ENCODE assay signal across 11 cellular contexts in the genomic region with DNA sequence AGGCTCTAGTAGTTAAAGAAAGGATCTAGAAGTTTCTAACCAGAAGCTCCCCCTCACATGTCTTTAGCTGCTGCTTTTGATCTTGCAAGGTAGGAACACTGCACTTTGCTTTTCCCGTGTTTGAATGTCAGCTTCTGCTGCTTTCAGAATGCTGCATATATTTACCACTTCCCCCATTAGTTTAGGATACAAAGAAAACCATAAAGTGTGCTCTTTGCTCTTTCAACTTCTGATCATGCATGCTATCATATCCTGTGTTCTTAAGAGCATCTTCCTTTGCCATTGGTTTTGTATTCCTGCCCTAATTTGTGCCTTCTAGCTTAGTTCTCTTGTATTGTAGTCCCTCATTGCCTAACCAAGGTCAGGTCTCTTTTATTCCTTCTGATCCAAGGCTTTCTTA. TPM values are rescaled to one million over a fixed set of nuclear protein-coding genes. Genes with fewer than 3 reads are reported as not detected.
A peak's percentile ranks its signal among the peaks of the same experiment; 100 is the strongest.
DNase-seq lines count a peak whose midpoint lies in the region; ATAC-seq, FAIRE-seq and TF ChIP-seq lines count a peak whose summit lies in the region.
"Had no signal": no experiment of that assay in that cellular context is flagged by ENCODE, and none has a peak within 500 bp of the region (broad histone marks: within the 10 kb centered on the region; RNA-seq: fewer than 3 reads in every experiment).

No MANE protein-coding gene starts in this region.

- H3K36me3 Mint-ChIP-seq in activated T-cell treated with anti-CD3 and anti-CD28 coated beads, Interleukin-2, amount 50 U/mL, for 24 hours (ENCODE audit: low read depth): peaks cover 72% of the 10 kb centered on the region
- H3K36me3 Mint-ChIP-seq in activated naive CD4-positive, alpha-beta T cell treated with anti-CD3 and anti-CD28 coated beads, Interleukin-2, amount 50 U/mL, for 72 hours: peaks cover 13 to 21% of the 10 kb centered on the region in 2 donors

- H2BK12ac ChIP-seq in mesenchymal stem cell (ENCODE audit: low read length in 2 of 2): no peak overlapping the region

- no peak overlapping the region for H2BK15ac ChIP-seq in mesenchymal stem cell (ENCODE audit: low read depth, poor library complexity, severe bottlenecking)

- H3K14ac ChIP-seq in mesenchymal stem cell (ENCODE audit: low read length in 2 of 2): no peak overlapping the region

- H3K27ac Mint-ChIP-seq in activated T-cell treated with anti-CD3 and anti-CD28 coated beads, Interleukin-2, amount 50 U/mL, for 24 hours: peak overlapping the region; percentile 77
- peak overlapping the region; percentile 24 to 90 for H3K27ac Mint-ChIP-seq in activated naive CD4-positive, alpha-beta T cell treated with anti-CD3 and anti-CD28 coated beads, Interleukin-2, amount 50 U/mL, for 72 hours
- H3K27ac Mint-ChIP-seq: neural progenitor cell had no signal

- no peaks in the 10 kb centered on the region for H3K27me3 Mint-ChIP-seq in activated T-cell treated with anti-CD3 and anti-CD28 coated beads, Interleukin-2, amount 50 U/mL, for 24 hours

- FAIRE-seq in pancreas (lab: Jason Lieb, UNC): no peak

- no peak overlapping the region for H2BK5ac ChIP-seq in mesenchymal stem cell (ENCODE audit: low read depth, low read length, poor library complexity, severe bottlenecking)

- H3K9ac ChIP-seq in mesenchymal stem cell (ENCODE audit: low read length): no peak overlapping the region
- H3K9ac ChIP-seq: neural progenitor cell had no signal

- no peak for TF ChIP-seq CTCF in pancreas (IDR thresholded peaks at IDR 0.05)

- H2AK5ac ChIP-seq in mesenchymal stem cell (ENCODE audit: low read length, severe bottlenecking): no peak overlapping the region

- H3K9me3 ChIP-seq in mesenchymal stem cell (ENCODE audit: control insufficient read depth, low read length) (no peaks in the 10 kb centered on the region), thymus (ENCODE audit: control insufficient read depth) (no peaks in the 10 kb centered on the region), pancreas (no peaks in the 10 kb centered on the region)

- H2AFZ ChIP-seq in mesenchymal stem cell (ENCODE audit: low read depth, low read length): no peak overlapping the region
- H2AFZ ChIP-seq: neural progenitor cell had no signal

- H3K36me3 ChIP-seq in mesenchymal stem cell (ENCODE audit: control insufficient read depth in 1 of 2, insufficient read depth in 2 of 2, low read depth in 1 of 2, low read length in 2 of 2) (peaks cover 18 to 53% of the 10 kb centered on the region in 2 experiments), thymus (ENCODE audit: control insufficient read depth, insufficient read depth) (peaks cover 15% of the 10 kb centered on the region), pancreas (peaks cover 0 to 9% (median 0%) of the 10 kb centered on the region in 3 donors)
- H3K36me3 ChIP-seq: neural progenitor cell had no signal

- peaks cover 27% of the 10 kb centered on the region for H3K79me1 ChIP-seq in mesenchymal stem cell (replicated peaks; ENCODE audit: low read length, poor library complexity, severe bottlenecking)

- no peak overlapping the region for H4K91ac ChIP-seq in mesenchymal stem cell (ENCODE audit: low read length)

- no peak overlapping the region for H3K4me2 ChIP-seq in mesenchymal stem cell (ENCODE audit: low read length, poor library complexity, severe bottlenecking)
- H3K4me2 ChIP-seq: neural progenitor cell had no signal

- H3K4me1 ChIP-seq in mesenchymal stem cell (ENCODE audit: control insufficient read depth, insufficient read depth, low read depth, low read length) (peaks cover 4% of the 10 kb centered on the region), thymus (ENCODE audit: control insufficient read depth, insufficient read depth, low read length) (peaks cover 19% of the 10 kb centered on the region), pancreas (peaks cover 13 to 34% (median 16%) of the 10 kb centered on the region in 3 donors)
- H3K4me1 ChIP-seq: neural progenitor cell had no signal

- no peak overlapping the region for H3K4ac ChIP-seq in mesenchymal stem cell (ENCODE audit: low read depth in 1 of 2, low read length in 2 of 2)

- H3K18ac ChIP-seq in mesenchymal stem cell (ENCODE audit: low read depth in 1 of 2, low read length in 2 of 2): no peak overlapping the region

- H3K4me3 Mint-ChIP-seq in activated T-cell treated with anti-CD3 and anti-CD28 coated beads, Interleukin-2, amount 50 U/mL, for 24 hours: peak overlapping the region; percentile 21
- H3K4me3 Mint-ChIP-seq: neural progenitor cell had no signal

- no peaks in the 10 kb centered on the region for H3K27me3 ChIP-seq in mesenchymal stem cell (ENCODE audit: control insufficient read depth in 1 of 2, insufficient read depth in 1 of 2, low read length in 2 of 2)
- H3K27me3 ChIP-seq in thymus (ENCODE audit: control insufficient read depth, insufficient read depth): no peaks in the 10 kb centered on the region
- no peaks in the 10 kb centered on the region for H3K27me3 ChIP-seq in pancreas
- H3K27me3 ChIP-seq: neural progenitor cell had no signal

- H3K4me1 Mint-ChIP-seq in activated T-cell treated with anti-CD3 and anti-CD28 coated beads, Interleukin-2, amount 50 U/mL, for 24 hours (ENCODE audit: low read depth): peaks cover 84% of the 10 kb centered on the region

- intact Hi-C loops in left ventricle myocardium superior (cut with micrococcal nuclease): no loop called here
- intact Hi-C loops in pancreas (cut with DNase I): no loop called here

- H4K8ac ChIP-seq in mesenchymal stem cell (ENCODE audit: low read length): no peak overlapping the region

- no peak overlapping the region for H3K27ac ChIP-seq in mesenchymal stem cell (ENCODE audit: low read length, poor library complexity, severe bottlenecking)
- H3K27ac ChIP-seq in thymus (ENCODE audit: low read depth): peak overlapping the region; percentile 78
- peak overlapping the region in 2 of 4 donors; percentile 9 to 26 for H3K27ac ChIP-seq in pancreas
- H3K27ac ChIP-seq: neural progenitor cell had no signal

- H3K23ac ChIP-seq in mesenchymal stem cell (ENCODE audit: low read length in 2 of 2): no peak overlapping the region

- no peak for DNase-seq in activated T-cell treated with anti-CD3 and anti-CD28 coated beads, Interleukin-2, amount 50 U/mL, for 24 hours
- DNase-seq in activated T-cell treated with anti-CD3 and anti-CD28 coated beads, Interleukin-2, amount 50 U/mL, for 48 hours: no peak
- DNase-seq in activated naive CD4-positive, alpha-beta T cell treated with anti-CD3 and anti-CD28 coated beads, Interleukin-2, amount 50 U/mL, for 72 hours (ENCODE audit: low spot score in 2 of 2): no peak
- DNase-seq in mesenchymal stem cell: peak; percentile 48
- DNase-seq in left ventricle myocardium superior: no peak
- no peak for DNase-seq in Kasumi-1 (lab: John Stamatoyannopoulos, UW)
- no peak for DNase-seq in pancreas
- DNase-seq: foreskin melanocyte, NCI-H187 had no signal

- 10% methylated on average over 1 of the region's 1 CpG for WGBS in mesenchymal stem cell
- WGBS in thymus: 0% methylated on average over 1 of the region's 1 CpG
- 34 to 35% methylated on average over 1 of the region's 1 CpG for WGBS in pancreas, 2 donors

- H3K4me3 ChIP-seq in mesenchymal stem cell (ENCODE audit: insufficient read depth in 1 of 2, low read depth in 1 of 2, low read length in 2 of 2) (no peak overlapping the region), thymus (ENCODE audit: low read length) (peak overlapping the region; percentile 2), pancreas (no peak overlapping the region)
- H3K4me3 ChIP-seq: neural progenitor cell had no signal

- peak; percentile 7 to 16 for ATAC-seq in activated naive CD4-positive, alpha-beta T cell treated with anti-CD3 and anti-CD28 coated beads, Interleukin-2, amount 50 U/mL, for 72 hours
- no peak for ATAC-seq in left ventricle myocardium superior
- ATAC-seq in pancreas: no peak

- H3K9me3 Mint-ChIP-seq in activated T-cell treated with anti-CD3 and anti-CD28 coated beads, Interleukin-2, amount 50 U/mL, for 24 hours: no peaks in the 10 kb centered on the region
- H3K9me3 Mint-ChIP-seq in activated naive CD4-positive, alpha-beta T cell treated with anti-CD3 and anti-CD28 coated beads, Interleukin-2, amount 50 U/mL, for 72 hours: no peaks in the 10 kb centered on the region
- H3K9me3 Mint-ChIP-seq: neural progenitor cell had no signal

- H2BK120ac ChIP-seq in mesenchymal stem cell (ENCODE audit: low read depth, low read length): no peak overlapping the region

RNA-seq across cellular contexts. Expression of gene ZNF609, which starts 43.3 kb away (rescaled TPM):
- total RNA-seq in activated naive CD4-positive, alpha-beta T cell treated with anti-CD3 and anti-CD28 coated beads, Interleukin-2, amount 50 U/mL, for 72 hours: 10 to 100 TPM; 35.4 to 53.0 TPM
- polyA plus RNA-seq in mesenchymal stem cell (2013, experiment 1 of 2): 16.4 TPM
- 15.5 TPM for polyA plus RNA-seq in mesenchymal stem cell (2013, experiment 2 of 2)
- polyA plus RNA-seq in thymus: 7.5 TPM
- total RNA-seq in left ventricle myocardium superior: 17.7 TPM
- 10 to 100 TPM; 10.9 to 25.2 (median 13.9) TPM for total RNA-seq in pancreas
- 1 to 10 TPM; 4.2 to 6.0 TPM for polyA plus RNA-seq in pancreas

Comparison
In these comparisons a context has a peak if more than half of its experiments do, and no peak if none do; other contexts are left out.
1. ATAC-seq: peak in activated naive CD4-positive, alpha-beta T cell treated with anti-CD3 and anti-CD28 coated beads, Interleukin-2, amount 50 U/mL, for 72 hours (2 of 2); none in left ventricle myocardium superior (single experiment) and pancreas (0 of 4).